ENCODE assay signal across 18 cellular contexts in genomic region chr1:192878249-192878648, GRCh38.
DNase-seq lines count a peak whose midpoint lies in the region; ATAC-seq, FAIRE-seq and TF ChIP-seq lines count a peak whose summit lies in the region.
"Had no signal": no experiment of that assay in that cellular context is flagged by ENCODE, and none has a peak within 500 bp of the region (broad histone marks: within the 10 kb centered on the region; RNA-seq: fewer than 3 reads in every experiment).

No MANE protein-coding gene starts in this region.

- WGBS in pancreas, 2 donors: 10 to 17% methylated on average over 1 of the region's 1 CpG

- peaks cover 0 to 5% (median 0%) of the 10 kb centered on the region in 4 donors for H3K27me3 ChIP-seq in pancreas

- peak; percentile 89 for ATAC-seq in left ventricle myocardium superior
- peak; percentile 76 to 83 (median 80) for ATAC-seq in pancreas
- ATAC-seq in activated naive CD4-positive, alpha-beta T cell treated with anti-CD3 and anti-CD28 coated beads, Interleukin-2, amount 50 U/mL, for 72 hours: no peak
- ATAC-seq: CD8-positive, alpha-beta T cell; GM12878 had no signal

- H3K36me3 ChIP-seq in pancreas: no peaks in the 10 kb centered on the region

- peaks cover 0 to 13% (median 10%) of the 10 kb centered on the region in 3 donors for H3K4me1 ChIP-seq in pancreas

- no peaks in the 10 kb centered on the region for H3K36me3 Mint-ChIP-seq in activated naive CD4-positive, alpha-beta T cell treated with anti-CD3 and anti-CD28 coated beads, Interleukin-2, amount 50 U/mL, for 72 hours
- H3K36me3 Mint-ChIP-seq: CD8-positive, alpha-beta T cell had no signal

- H3K4me3 ChIP-seq in cardiac fibroblast (replicated peaks in 1 of 2; ENCODE audit: low read depth in 2 of 2, low read length in 2 of 2): no peak overlapping the region
- H3K4me3 ChIP-seq in pancreas: no peak overlapping the region
- H3K4me3 ChIP-seq: GM12878 had no signal

- intact Hi-C loops in left ventricle myocardium superior (cut with micrococcal nuclease) (no loop called here), pancreas (cut with DNase I) (no loop called here)

- DNase-seq in AG20443 (ENCODE audit: low spot score) (peak; percentile 10), cardiac fibroblast (ENCODE audit: low read depth in 2 of 2) (peak; percentile 54 to 88), left ventricle myocardium superior (no peak), pancreas (peak in 4 of 6 donors; percentile 21 to 66 (median 52)), DMS 273 treated with DMSO at 0.1 percent for 48 hours (lab: John Stamatoyannopoulos, UW) (no peak), GM19238 (ENCODE audit: insufficient read length, low spot score) (no peak), NCI-H1694 (lab: John Stamatoyannopoulos, UW) (no peak)
- DNase-seq in activated naive CD4-positive, alpha-beta T cell treated with anti-CD3 and anti-CD28 coated beads, Interleukin-2, amount 50 U/mL, for 72 hours (ENCODE audit: low spot score in 2 of 2): no peak
- DNase-seq: activated CD4-positive, alpha-beta T cell treated with anti-CD3 and anti-CD28 coated beads, Interleukin-2, amount 50 U/mL, for 48 hours; anterior cingulate cortex; CD8-positive, alpha-beta T cell; foreskin melanocyte; KG1; NCI-H1436 treated with DMSO at 0.1 percent for 48 hours; NCI-H510A treated with DMSO at 0.1 percent for 48 hours had no signal

- TF ChIP-seq CTCF in cardiac fibroblast (IDR thresholded peaks at IDR 0.05; ENCODE audit: low read depth, low read length) (no peak), pancreas (IDR thresholded peaks at IDR 0.05) (no peak)

- no peaks in the 10 kb centered on the region for H3K9me3 ChIP-seq in pancreas

- no peaks in the 10 kb centered on the region for H3K9me3 Mint-ChIP-seq in activated naive CD4-positive, alpha-beta T cell treated with anti-CD3 and anti-CD28 coated beads, Interleukin-2, amount 50 U/mL, for 72 hours
- H3K9me3 Mint-ChIP-seq: CD8-positive, alpha-beta T cell had no signal

- no peak overlapping the region for H3K27ac Mint-ChIP-seq in activated naive CD4-positive, alpha-beta T cell treated with anti-CD3 and anti-CD28 coated beads, Interleukin-2, amount 50 U/mL, for 72 hours
- H3K27ac Mint-ChIP-seq: CD8-positive, alpha-beta T cell had no signal

- no peak overlapping the region for H3K27ac ChIP-seq in pancreas

- peak; percentile 17 for FAIRE-seq in pancreas (lab: Jason Lieb, UNC)
- FAIRE-seq: A204.1, GM12878, TTC549 had no signal

Comparison
In these comparisons a context has a peak if more than half of its experiments do, and no peak if none do; other contexts are left out.
1. DNase-seq: peak in AG20443 (single experiment), cardiac fibroblast (2 of 2) and pancreas (4 of 6); none in left ventricle myocardium superior (single experiment), activated naive CD4-positive, alpha-beta T cell treated with anti-CD3 and anti-CD28 coated beads, Interleukin-2, amount 50 U/mL, for 72 hours (0 of 2), DMS 273 treated with DMSO at 0.1 percent for 48 hours (single experiment), GM19238 (single experiment) and NCI-H1694 (single experiment).
2. ATAC-seq: peak in left ventricle myocardium superior (single experiment) and pancreas (4 of 4); none in activated naive CD4-positive, alpha-beta T cell treated with anti-CD3 and anti-CD28 coated beads, Interleukin-2, amount 50 U/mL, for 72 hours (0 of 2).